In the genomic region with DNA sequence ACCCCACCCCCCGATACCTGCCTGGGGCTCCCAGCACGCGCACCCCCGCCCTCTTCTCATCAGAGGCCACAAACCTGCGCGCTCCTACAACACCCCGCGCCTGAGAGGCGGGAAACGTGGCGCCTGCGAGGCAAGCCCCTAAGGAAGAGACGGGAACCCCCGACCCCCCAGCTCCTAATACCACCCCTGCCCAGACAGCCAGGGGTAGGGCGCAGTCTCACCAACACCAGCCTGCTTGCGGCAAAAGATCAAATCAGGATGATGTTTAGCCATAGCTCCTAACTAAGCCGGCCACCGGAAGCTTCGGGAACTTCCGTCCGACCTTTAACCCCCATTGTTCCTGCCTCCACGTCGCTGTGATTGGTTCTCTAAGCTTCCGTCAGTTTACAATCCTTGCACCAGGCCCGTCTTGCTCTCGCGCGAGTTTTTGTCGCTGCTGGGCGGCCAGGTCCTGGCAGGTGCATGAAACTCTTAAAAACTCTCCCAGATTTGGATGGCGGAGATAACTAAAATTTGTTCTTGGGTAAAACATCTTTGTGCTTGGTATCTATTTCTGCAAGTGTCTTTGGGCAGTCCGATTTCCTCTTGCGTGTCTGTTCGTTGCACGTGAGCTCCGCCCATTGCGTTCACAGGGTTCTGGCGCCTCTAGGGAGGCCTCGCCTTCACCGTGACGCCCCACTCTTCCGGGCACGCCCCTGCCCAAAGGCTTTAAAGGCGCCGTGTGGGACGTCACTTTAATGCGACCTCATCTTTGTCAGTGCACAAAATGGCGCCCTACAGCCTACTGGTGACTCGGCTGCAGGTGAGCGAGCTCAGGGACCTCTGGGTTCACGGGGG, we compare ENCODE assay signal across 1 cellular context.
TF ChIP-seq lines count a peak whose summit lies in the region.

A gene (plus strand): TSS at position 737 of the 837 bp plus-strand sequence. CDS start 30 bp downstream, at position 767.
A gene with protein sequence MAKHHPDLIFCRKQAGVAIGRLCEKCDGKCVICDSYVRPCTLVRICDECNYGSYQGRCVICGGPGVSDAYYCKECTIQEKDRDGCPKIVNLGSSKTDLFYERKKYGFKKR (minus strand): TSS at position 312 of the 837 bp plus-strand sequence. CDS start 39 bp downstream, at position 273.

TF ChIP-seq in HepG2, 621 proteins besides CTCF, POLR2A, EP300 and RAD21 (continued from another document and continues in another):
- TF ChIP-seq, protein P1, sequence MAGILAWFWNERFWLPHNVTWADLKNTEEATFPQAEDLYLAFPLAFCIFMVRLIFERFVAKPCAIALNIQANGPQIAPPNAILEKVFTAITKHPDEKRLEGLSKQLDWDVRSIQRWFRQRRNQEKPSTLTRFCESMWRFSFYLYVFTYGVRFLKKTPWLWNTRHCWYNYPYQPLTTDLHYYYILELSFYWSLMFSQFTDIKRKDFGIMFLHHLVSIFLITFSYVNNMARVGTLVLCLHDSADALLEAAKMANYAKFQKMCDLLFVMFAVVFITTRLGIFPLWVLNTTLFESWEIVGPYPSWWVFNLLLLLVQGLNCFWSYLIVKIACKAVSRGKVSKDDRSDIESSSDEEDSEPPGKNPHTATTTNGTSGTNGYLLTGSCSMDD (CRISPR knock-in tag; IDR thresholded peaks at IDR 0.05) = 0 out of 2 replicates have a peak, but pooled peaks have one; percentile 13
- TF ChIP-seq ESRRA (CRISPR knock-in tag; IDR thresholded peaks at IDR 0.05; ENCODE audit: low read depth) (peak; percentile 94), TARDBP (CRISPR knock-in tag; IDR thresholded peaks at IDR 0.05) (peak; percentile 39), SP5 (CRISPR knock-in tag; IDR thresholded peaks at IDR 0.05; ENCODE audit: borderline replicate concordance, low read depth) (peak; percentile 89), MIER2 (CRISPR knock-in tag; IDR thresholded peaks at IDR 0.05) (0 out of 2 replicates have a peak, but pooled peaks have one; percentile 26), FOXC1 (CRISPR knock-in tag; IDR thresholded peaks at IDR 0.05; ENCODE audit: borderline replicate concordance) (peak; percentile 85), ZNF274 (CRISPR knock-in tag; IDR thresholded peaks at IDR 0.05) (0 out of 2 replicates have a peak, but pooled peaks have one; percentile 35), MAFF (IDR thresholded peaks at IDR 0.05; ENCODE audit: low read depth, low read length) (peak; percentile 5; the same call in 1 of the 2 replicates), ZFP90 (CRISPR knock-in tag; IDR thresholded peaks at IDR 0.05; ENCODE audit: borderline replicate concordance) (peak; percentile 15; the same call in 1 of the 2 replicates), U2AF2 (IDR thresholded peaks at IDR 0.05; ENCODE audit: low read depth, low read length) (no peak), SMYD3 (CRISPR knock-in tag; IDR thresholded peaks at IDR 0.05) (peak; percentile 58; the same call in 1 of the 2 replicates), MAF1 (CRISPR knock-in tag; IDR thresholded peaks at IDR 0.05; ENCODE audit: borderline replicate concordance) (no peak), SNAPC2 (CRISPR knock-in tag; IDR thresholded peaks at IDR 0.05) (0 out of 2 replicates have a peak, but pooled peaks have one; percentile 69), MYC (CRISPR knock-in tag; IDR thresholded peaks at IDR 0.05; ENCODE audit: borderline replicate concordance) (0 out of 2 replicates have a peak, but pooled peaks have one; percentile 16), HDAC1 (CRISPR knock-in tag; IDR thresholded peaks at IDR 0.05) (peak; percentile 96), TCF7L2 (IDR thresholded peaks at IDR 0.05; ENCODE audit: low read depth, low read length) (no peak), SAP130 (CRISPR knock-in tag; IDR thresholded peaks at IDR 0.05; ENCODE audit: low read depth) (peak; percentile 93), FOXP1 (IDR thresholded peaks at IDR 0.05) (no peak), FOXP1 (CRISPR knock-in tag; IDR thresholded peaks at IDR 0.05) (no peak), ZNF670 (CRISPR knock-in tag; IDR thresholded peaks at IDR 0.05; ENCODE audit: borderline replicate concordance) (0 out of 2 replicates have a peak, but pooled peaks have one; percentile 38), BORCS8-MEF2B (CRISPR knock-in tag; IDR thresholded peaks at IDR 0.05) (peak; percentile 49)
- TF ChIP-seq, protein P2, sequence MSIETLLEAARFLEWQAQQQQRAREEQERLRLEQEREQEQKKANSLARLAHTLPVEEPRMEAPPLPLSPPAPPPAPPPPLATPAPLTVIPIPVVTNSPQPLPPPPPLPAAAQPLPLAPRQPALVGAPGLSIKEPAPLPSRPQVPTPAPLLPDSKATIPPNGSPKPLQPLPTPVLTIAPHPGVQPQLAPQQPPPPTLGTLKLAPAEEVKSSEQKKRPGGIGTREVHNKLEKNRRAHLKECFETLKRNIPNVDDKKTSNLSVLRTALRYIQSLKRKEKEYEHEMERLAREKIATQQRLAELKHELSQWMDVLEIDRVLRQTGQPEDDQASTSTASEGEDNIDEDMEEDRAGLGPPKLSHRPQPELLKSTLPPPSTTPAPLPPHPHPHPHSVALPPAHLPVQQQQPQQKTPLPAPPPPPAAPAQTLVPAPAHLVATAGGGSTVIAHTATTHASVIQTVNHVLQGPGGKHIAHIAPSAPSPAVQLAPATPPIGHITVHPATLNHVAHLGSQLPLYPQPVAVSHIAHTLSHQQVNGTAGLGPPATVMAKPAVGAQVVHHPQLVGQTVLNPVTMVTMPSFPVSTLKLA (IDR thresholded peaks at IDR 0.05) = peak; percentile 66
- TF ChIP-seq, protein P3, sequence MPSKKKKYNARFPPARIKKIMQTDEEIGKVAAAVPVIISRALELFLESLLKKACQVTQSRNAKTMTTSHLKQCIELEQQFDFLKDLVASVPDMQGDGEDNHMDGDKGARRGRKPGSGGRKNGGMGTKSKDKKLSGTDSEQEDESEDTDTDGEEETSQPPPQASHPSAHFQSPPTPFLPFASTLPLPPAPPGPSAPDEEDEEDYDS (CRISPR knock-in tag; IDR thresholded peaks at IDR 0.05) = peak; percentile 97
- TF ChIP-seq, protein P4, sequence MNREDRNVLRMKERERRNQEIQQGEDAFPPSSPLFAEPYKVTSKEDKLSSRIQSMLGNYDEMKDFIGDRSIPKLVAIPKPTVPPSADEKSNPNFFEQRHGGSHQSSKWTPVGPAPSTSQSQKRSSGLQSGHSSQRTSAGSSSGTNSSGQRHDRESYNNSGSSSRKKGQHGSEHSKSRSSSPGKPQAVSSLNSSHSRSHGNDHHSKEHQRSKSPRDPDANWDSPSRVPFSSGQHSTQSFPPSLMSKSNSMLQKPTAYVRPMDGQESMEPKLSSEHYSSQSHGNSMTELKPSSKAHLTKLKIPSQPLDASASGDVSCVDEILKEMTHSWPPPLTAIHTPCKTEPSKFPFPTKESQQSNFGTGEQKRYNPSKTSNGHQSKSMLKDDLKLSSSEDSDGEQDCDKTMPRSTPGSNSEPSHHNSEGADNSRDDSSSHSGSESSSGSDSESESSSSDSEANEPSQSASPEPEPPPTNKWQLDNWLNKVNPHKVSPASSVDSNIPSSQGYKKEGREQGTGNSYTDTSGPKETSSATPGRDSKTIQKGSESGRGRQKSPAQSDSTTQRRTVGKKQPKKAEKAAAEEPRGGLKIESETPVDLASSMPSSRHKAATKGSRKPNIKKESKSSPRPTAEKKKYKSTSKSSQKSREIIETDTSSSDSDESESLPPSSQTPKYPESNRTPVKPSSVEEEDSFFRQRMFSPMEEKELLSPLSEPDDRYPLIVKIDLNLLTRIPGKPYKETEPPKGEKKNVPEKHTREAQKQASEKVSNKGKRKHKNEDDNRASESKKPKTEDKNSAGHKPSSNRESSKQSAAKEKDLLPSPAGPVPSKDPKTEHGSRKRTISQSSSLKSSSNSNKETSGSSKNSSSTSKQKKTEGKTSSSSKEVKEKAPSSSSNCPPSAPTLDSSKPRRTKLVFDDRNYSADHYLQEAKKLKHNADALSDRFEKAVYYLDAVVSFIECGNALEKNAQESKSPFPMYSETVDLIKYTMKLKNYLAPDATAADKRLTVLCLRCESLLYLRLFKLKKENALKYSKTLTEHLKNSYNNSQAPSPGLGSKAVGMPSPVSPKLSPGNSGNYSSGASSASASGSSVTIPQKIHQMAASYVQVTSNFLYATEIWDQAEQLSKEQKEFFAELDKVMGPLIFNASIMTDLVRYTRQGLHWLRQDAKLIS (CRISPR knock-in tag; IDR thresholded peaks at IDR 0.05) = no peak
- TF ChIP-seq, protein P5, sequence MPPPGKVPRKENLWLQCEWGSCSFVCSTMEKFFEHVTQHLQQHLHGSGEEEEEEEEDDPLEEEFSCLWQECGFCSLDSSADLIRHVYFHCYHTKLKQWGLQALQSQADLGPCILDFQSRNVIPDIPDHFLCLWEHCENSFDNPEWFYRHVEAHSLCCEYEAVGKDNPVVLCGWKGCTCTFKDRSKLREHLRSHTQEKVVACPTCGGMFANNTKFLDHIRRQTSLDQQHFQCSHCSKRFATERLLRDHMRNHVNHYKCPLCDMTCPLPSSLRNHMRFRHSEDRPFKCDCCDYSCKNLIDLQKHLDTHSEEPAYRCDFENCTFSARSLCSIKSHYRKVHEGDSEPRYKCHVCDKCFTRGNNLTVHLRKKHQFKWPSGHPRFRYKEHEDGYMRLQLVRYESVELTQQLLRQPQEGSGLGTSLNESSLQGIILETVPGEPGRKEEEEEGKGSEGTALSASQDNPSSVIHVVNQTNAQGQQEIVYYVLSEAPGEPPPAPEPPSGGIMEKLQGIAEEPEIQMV (CRISPR knock-in tag; IDR thresholded peaks at IDR 0.05; ENCODE audit: low read depth) = no peak
- TF ChIP-seq, protein P6, sequence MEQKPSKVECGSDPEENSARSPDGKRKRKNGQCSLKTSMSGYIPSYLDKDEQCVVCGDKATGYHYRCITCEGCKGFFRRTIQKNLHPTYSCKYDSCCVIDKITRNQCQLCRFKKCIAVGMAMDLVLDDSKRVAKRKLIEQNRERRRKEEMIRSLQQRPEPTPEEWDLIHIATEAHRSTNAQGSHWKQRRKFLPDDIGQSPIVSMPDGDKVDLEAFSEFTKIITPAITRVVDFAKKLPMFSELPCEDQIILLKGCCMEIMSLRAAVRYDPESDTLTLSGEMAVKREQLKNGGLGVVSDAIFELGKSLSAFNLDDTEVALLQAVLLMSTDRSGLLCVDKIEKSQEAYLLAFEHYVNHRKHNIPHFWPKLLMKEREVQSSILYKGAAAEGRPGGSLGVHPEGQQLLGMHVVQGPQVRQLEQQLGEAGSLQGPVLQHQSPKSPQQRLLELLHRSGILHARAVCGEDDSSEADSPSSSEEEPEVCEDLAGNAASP (CRISPR knock-in tag; IDR thresholded peaks at IDR 0.05; ENCODE audit: borderline replicate concordance) = peak; percentile 65
- TF ChIP-seq, protein P7, sequence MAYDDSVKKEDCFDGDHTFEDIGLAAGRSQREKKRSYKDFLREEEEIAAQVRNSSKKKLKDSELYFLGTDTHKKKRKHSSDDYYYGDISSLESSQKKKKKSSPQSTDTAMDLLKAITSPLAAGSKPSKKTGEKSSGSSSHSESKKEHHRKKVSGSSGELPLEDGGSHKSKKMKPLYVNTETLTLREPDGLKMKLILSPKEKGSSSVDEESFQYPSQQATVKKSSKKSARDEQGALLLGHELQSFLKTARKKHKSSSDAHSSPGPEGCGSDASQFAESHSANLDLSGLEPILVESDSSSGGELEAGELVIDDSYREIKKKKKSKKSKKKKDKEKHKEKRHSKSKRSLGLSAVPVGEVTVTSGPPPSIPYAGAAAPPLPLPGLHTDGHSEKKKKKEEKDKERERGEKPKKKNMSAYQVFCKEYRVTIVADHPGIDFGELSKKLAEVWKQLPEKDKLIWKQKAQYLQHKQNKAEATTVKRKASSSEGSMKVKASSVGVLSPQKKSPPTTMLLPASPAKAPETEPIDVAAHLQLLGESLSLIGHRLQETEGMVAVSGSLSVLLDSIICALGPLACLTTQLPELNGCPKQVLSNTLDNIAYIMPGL (CRISPR knock-in tag; IDR thresholded peaks at IDR 0.05; ENCODE audit: borderline replicate concordance in 1 of 2, low read depth in 1 of 2) = peak; percentile 69 to 81; a peak in 2 of 4 replicates
- TF ChIP-seq, protein P8, sequence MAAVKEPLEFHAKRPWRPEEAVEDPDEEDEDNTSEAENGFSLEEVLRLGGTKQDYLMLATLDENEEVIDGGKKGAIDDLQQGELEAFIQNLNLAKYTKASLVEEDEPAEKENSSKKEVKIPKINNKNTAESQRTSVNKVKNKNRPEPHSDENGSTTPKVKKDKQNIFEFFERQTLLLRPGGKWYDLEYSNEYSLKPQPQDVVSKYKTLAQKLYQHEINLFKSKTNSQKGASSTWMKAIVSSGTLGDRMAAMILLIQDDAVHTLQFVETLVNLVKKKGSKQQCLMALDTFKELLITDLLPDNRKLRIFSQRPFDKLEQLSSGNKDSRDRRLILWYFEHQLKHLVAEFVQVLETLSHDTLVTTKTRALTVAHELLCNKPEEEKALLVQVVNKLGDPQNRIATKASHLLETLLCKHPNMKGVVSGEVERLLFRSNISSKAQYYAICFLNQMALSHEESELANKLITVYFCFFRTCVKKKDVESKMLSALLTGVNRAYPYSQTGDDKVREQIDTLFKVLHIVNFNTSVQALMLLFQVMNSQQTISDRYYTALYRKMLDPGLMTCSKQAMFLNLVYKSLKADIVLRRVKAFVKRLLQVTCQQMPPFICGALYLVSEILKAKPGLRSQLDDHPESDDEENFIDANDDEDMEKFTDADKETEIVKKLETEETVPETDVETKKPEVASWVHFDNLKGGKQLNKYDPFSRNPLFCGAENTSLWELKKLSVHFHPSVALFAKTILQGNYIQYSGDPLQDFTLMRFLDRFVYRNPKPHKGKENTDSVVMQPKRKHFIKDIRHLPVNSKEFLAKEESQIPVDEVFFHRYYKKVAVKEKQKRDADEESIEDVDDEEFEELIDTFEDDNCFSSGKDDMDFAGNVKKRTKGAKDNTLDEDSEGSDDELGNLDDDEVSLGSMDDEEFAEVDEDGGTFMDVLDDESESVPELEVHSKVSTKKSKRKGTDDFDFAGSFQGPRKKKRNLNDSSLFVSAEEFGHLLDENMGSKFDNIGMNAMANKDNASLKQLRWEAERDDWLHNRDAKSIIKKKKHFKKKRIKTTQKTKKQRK (IDR thresholded peaks at IDR 0.05; ENCODE audit: low read length) = no peak
- TF ChIP-seq, protein P9, sequence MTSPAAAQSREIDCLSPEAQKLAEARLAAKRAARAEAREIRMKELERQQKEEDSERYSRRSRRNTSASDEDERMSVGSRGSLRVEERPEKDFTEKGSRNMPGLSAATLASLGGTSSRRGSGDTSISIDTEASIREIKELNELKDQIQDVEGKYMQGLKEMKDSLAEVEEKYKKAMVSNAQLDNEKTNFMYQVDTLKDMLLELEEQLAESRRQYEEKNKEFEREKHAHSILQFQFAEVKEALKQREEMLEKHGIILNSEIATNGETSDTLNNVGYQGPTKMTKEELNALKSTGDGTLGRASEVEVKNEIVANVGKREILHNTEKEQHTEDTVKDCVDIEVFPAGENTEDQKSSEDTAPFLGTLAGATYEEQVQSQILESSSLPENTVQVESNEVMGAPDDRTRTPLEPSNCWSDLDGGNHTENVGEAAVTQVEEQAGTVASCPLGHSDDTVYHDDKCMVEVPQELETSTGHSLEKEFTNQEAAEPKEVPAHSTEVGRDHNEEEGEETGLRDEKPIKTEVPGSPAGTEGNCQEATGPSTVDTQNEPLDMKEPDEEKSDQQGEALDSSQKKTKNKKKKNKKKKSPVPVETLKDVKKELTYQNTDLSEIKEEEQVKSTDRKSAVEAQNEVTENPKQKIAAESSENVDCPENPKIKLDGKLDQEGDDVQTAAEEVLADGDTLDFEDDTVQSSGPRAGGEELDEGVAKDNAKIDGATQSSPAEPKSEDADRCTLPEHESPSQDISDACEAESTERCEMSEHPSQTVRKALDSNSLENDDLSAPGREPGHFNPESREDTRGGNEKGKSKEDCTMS (CRISPR knock-in tag; conservative IDR thresholded peaks at IDR 0.05) = 0 out of 2 replicates have a peak, but pooled peaks have one; percentile 39
